Comparison of ENCODE assay signal across 28 cellular contexts in genomic region chr6:108744244-108744972, GRCh38.
DNase-seq lines count a peak whose midpoint lies in the region; ATAC-seq and TF ChIP-seq lines count a peak whose summit lies in the region.
"Had no signal": no experiment of that assay in that cellular context is flagged by ENCODE, and none has a peak within 500 bp of the region (broad histone marks: within the 10 kb centered on the region; RNA-seq: fewer than 3 reads in every experiment).

No MANE protein-coding gene starts in this region.

- POLR2A ChIA-PET in PC-9 (lab: Charles Lee; ENCODE audit: unreplicated experiment) = interaction anchor here (0.6 kb wide), 1 partner anchor 44 kb away, joined by 4 read pairs; no protein-coding TSS in a partner anchor

- H3K4me1 Mint-ChIP-seq in activated T-helper 17 cell treated with anti-CD3 and anti-CD28 coated beads, Interleukin-2, amount 50 U/mL, for 72 hours = no peaks in the 10 kb centered on the region
- H3K4me1 Mint-ChIP-seq: CD8-positive, alpha-beta memory T cell had no signal

- H3K4me1 ChIP-seq in PC-9 (replicated peaks; ENCODE audit: insufficient read depth) = peaks cover 93% of the 10 kb centered on the region
- H3K4me1 ChIP-seq in mesodermal cell (ENCODE audit: control insufficient read depth, insufficient read depth, low read length, poor library complexity, severe bottlenecking) = peaks cover 10% of the 10 kb centered on the region

- H3K27ac ChIP-seq in PC-9 = 0 out of 2 replicates have a peak overlapping the region, but pooled peaks have one; percentile 4
- peak overlapping the region; percentile 73 to 80 for H3K27ac ChIP-seq in coronary artery
- peak overlapping the region; percentile 2 for H3K27ac ChIP-seq in mesodermal cell (ENCODE audit: low read depth, low read length, severe bottlenecking)
- H3K27ac ChIP-seq: HL-60, KMS-11, left ventricle myocardium inferior had no signal

- H3K27me3 Mint-ChIP-seq in activated T-helper 17 cell treated with anti-CD3 and anti-CD28 coated beads, Interleukin-2, amount 50 U/mL, for 72 hours = peaks cover 22% of the 10 kb centered on the region

- BruUV-seq in PC-9 (replicated peaks; lab: Mats Ljungman, UMichigan) = no TSS peak

- H4K20me1 ChIP-seq in PC-9 (ENCODE audit: insufficient read depth) = no peaks in the 10 kb centered on the region

- H2AFZ ChIP-seq in PC-9 = no peak overlapping the region

- peaks cover 32% of the 10 kb centered on the region for H3K79me2 ChIP-seq in PC-9 (ENCODE audit: low read depth)

- no peak overlapping the region for H3K27ac Mint-ChIP-seq in activated T-helper 17 cell treated with anti-CD3 and anti-CD28 coated beads, Interleukin-2, amount 50 U/mL, for 72 hours
- H3K27ac Mint-ChIP-seq: activated CD8-positive, alpha-beta T cell treated with anti-CD3 and anti-CD28 coated beads for 36 hours; activated T-helper 2 cell treated with anti-CD3 and anti-CD28 coated beads, Interferon-gamma antibody, Interleukin-2, Interleukin-4, amounts not matched to agents 10 μg/mL and 5 μg/mL and 100 μg/mL, durations not matched to agents 14 hours and 24 hours and 36 hours; H9 had no signal

- no peak overlapping the region for H3K4me3 ChIP-seq in PC-9
- peak overlapping the region; percentile 0 for H3K4me3 ChIP-seq in coronary artery
- no peak overlapping the region for H3K4me3 ChIP-seq in mesodermal cell (ENCODE audit: extremely low read depth, insufficient read depth, low read length, poor library complexity, severe bottlenecking)
- H3K4me3 ChIP-seq: GM12878, left ventricle myocardium inferior, testis had no signal

- no peaks in the 10 kb centered on the region for H3K9me2 ChIP-seq in PC-9 (ENCODE audit: insufficient read depth)

- H3K27me3 ChIP-seq in PC-9 (ENCODE audit: insufficient read depth, low read depth) = no peaks in the 10 kb centered on the region
- H3K27me3 ChIP-seq: testis had no signal

- no peak for ATAC-seq in GM18517 (IDR thresholded peaks at IDR 0.05; ENCODE audit: unreplicated experiment)
- no peak for ATAC-seq in activated T-helper 17 cell treated with anti-CD3 and anti-CD28 coated beads, Interleukin-2, amount 50 U/mL, for 72 hours (replicated peaks)
- ATAC-seq: activated CD8-positive, alpha-beta T cell treated with anti-CD3 and anti-CD28 coated beads for 36 hours; GM12878; naive thymus-derived CD8-positive, alpha-beta T cell; stimulated activated naive CD8-positive, alpha-beta T cell treated with anti-CD3 and anti-CD28 coated beads, Interleukin-15, Interleukin-2, amounts not matched to agents 100 U/mL and 50 U/mL, for 24 hours had no signal

- no peaks in the 10 kb centered on the region for H3K36me3 ChIP-seq in PC-9 (ENCODE audit: low read depth)
- H3K36me3 ChIP-seq in mesodermal cell (ENCODE audit: control insufficient read depth, insufficient read depth, low read length) = no peaks in the 10 kb centered on the region
- H3K36me3 ChIP-seq: left ventricle myocardium inferior had no signal

- H3K4me2 ChIP-seq in PC-9 = no peak overlapping the region
- H3K4me2 ChIP-seq: KMS-11 had no signal

- intact Hi-C loops in PC-9 (cut with micrococcal nuclease; ENCODE audit: unreplicated experiment) = no loop called here

- H3F3A ChIP-seq in PC-9 (ENCODE audit: insufficient read depth, low read depth) = peaks cover 46% of the 10 kb centered on the region

- no peak for TF ChIP-seq CTCF in PC-9 (conservative IDR thresholded peaks at IDR 0.05)
- TF ChIP-seq CTCF in coronary artery (IDR thresholded peaks at IDR 0.05) = no peak

- DNase-seq in PC-9 = no peak
- DNase-seq in coronary artery (ENCODE audit: low spot score) = no peak
- DNase-seq in superior temporal gyrus (ENCODE audit: extremely low spot score) = peak; percentile 35
- no peak for DNase-seq in NCI-H187 treated with DMSO at 0.1 percent for 48 hours (lab: John Stamatoyannopoulos, UW)
- no peak for DNase-seq in NCI-H1417 treated with DMSO at 0.1 percent for 48 hours (lab: John Stamatoyannopoulos, UW)
- DNase-seq: activated CD8-positive, alpha-beta T cell treated with anti-CD3 and anti-CD28 coated beads for 36 hours; activated naive CD4-positive, alpha-beta T cell treated with anti-CD3 and anti-CD28 coated beads, Interleukin-2, amount 50 U/mL, for 16 hours; amniotic stem cell; CD8-positive, alpha-beta memory T cell; DMS 273 treated with DMSO at 0.1 percent for 48 hours; effector CD8-positive, alpha-beta T cell; H9; left ventricle myocardium inferior; naive thymus-derived CD8-positive, alpha-beta T cell; NCI-H2029 treated with DMSO at 0.1 percent for 48 hours; NCI-H345; NCI-H748 treated with DMSO at 0.1 percent for 48 hours; small intestine; stimulated activated naive CD8-positive, alpha-beta T cell treated with anti-CD3 and anti-CD28 coated beads, Interleukin-15, Interleukin-2, amounts not matched to agents 100 U/mL and 50 U/mL, for 24 hours; T-helper 9 cell had no signal

- CTCF ChIA-PET in PC-9 (lab: Charles Lee) = no interaction called here

- H3K4me3 Mint-ChIP-seq in activated T-helper 17 cell treated with anti-CD3 and anti-CD28 coated beads, Interleukin-2, amount 50 U/mL, for 72 hours = no peak overlapping the region
- H3K4me3 Mint-ChIP-seq: activated CD8-positive, alpha-beta T cell treated with anti-CD3 and anti-CD28 coated beads for 36 hours; CD8-positive, alpha-beta memory T cell; H9; naive thymus-derived CD8-positive, alpha-beta T cell had no signal

- no peaks in the 10 kb centered on the region for H3K9me3 Mint-ChIP-seq in activated T-helper 17 cell treated with anti-CD3 and anti-CD28 coated beads, Interleukin-2, amount 50 U/mL, for 72 hours
- H3K9me3 Mint-ChIP-seq: activated CD8-positive, alpha-beta T cell treated with anti-CD3 and anti-CD28 coated beads for 36 hours; activated T-helper 2 cell treated with anti-CD3 and anti-CD28 coated beads, Interferon-gamma antibody, Interleukin-2, Interleukin-4, amounts not matched to agents 10 μg/mL and 5 μg/mL and 100 μg/mL, durations not matched to agents 14 hours and 24 hours and 36 hours; CD8-positive, alpha-beta memory T cell; H9; naive thymus-derived CD8-positive, alpha-beta T cell had no signal

- no peaks in the 10 kb centered on the region for H3K9me3 ChIP-seq in PC-9 (ENCODE audit: insufficient read depth, low read depth)
- H3K9me3 ChIP-seq in mesodermal cell (ENCODE audit: control insufficient read depth, low read length) = no peaks in the 10 kb centered on the region
- H3K9me3 ChIP-seq: left ventricle myocardium inferior, testis had no signal

- 87 to 89% methylated on average over 5 to 6 of the region's 8 CpGs for WGBS in mesodermal cell (ENCODE audit: insufficient coverage in 2 of 2), 2 experiments

- H3K36me3 Mint-ChIP-seq in activated T-helper 17 cell treated with anti-CD3 and anti-CD28 coated beads, Interleukin-2, amount 50 U/mL, for 72 hours (ENCODE audit: low read depth) = no peaks in the 10 kb centered on the region
- H3K36me3 Mint-ChIP-seq: CD8-positive, alpha-beta memory T cell; naive thymus-derived CD8-positive, alpha-beta T cell had no signal

Comparison
In these comparisons a context has a peak if more than half of its experiments do, and no peak if none do; other contexts are left out.
1. H3K27ac ChIP-seq: peak in every context shown above with its lines; median percentile 76 in coronary artery; 4 in PC-9; 2 in mesodermal cell.